Comparison of ENCODE assay signal across 2 cellular contexts in the genomic region with DNA sequence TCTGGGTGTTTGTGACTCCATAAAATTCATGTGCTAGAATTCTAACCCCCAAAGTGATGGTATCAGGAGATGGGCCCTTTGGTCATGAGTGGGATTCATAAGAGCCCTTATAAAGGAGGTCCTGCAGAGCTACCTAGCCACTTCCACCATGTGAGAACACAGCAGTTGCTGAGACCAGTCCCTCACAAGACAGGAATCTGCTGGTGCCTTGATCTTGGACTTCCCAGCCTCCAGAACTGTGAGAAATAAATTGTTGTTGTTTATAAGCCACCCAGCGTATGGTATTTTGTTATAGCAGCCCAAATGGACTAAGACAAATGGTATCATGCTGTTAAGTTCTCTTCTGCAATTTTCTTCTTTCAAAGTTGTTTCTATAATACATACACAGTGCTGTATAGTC.
TF ChIP-seq lines count a peak whose summit lies in the region.

No MANE protein-coding gene starts in this region.

TF ChIP-seq in GM23338, 12 proteins besides CTCF, POLR2A, EP300 and RAD21 (continues in another document):
- TF ChIP-seq JUNB (IDR thresholded peaks at IDR 0.05; ENCODE audit: unreplicated experiment) (no peak), NANOG (IDR thresholded peaks at IDR 0.05; ENCODE audit: borderline replicate concordance) (no peak), STAT1 (IDR thresholded peaks at IDR 0.05; ENCODE audit: unreplicated experiment) (no peak), EZH2phosphoT487 (IDR thresholded peaks at IDR 0.05; ENCODE audit: unreplicated experiment) (no peak), CREB1 (CRISPR knock-in tag; IDR thresholded peaks at IDR 0.05; ENCODE audit: low read depth) (no peak), EZH2 (IDR thresholded peaks at IDR 0.05; ENCODE audit: low read depth, unreplicated experiment) (no peak), ZNF114 (CRISPR knock-in tag; IDR thresholded peaks at IDR 0.05) (no peak)
- TF ChIP-seq, protein P1, sequence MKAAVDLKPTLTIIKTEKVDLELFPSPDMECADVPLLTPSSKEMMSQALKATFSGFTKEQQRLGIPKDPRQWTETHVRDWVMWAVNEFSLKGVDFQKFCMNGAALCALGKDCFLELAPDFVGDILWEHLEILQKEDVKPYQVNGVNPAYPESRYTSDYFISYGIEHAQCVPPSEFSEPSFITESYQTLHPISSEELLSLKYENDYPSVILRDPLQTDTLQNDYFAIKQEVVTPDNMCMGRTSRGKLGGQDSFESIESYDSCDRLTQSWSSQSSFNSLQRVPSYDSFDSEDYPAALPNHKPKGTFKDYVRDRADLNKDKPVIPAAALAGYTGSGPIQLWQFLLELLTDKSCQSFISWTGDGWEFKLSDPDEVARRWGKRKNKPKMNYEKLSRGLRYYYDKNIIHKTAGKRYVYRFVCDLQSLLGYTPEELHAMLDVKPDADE (IDR thresholded peaks at IDR 0.05): no peak
- TF ChIP-seq, protein P2, sequence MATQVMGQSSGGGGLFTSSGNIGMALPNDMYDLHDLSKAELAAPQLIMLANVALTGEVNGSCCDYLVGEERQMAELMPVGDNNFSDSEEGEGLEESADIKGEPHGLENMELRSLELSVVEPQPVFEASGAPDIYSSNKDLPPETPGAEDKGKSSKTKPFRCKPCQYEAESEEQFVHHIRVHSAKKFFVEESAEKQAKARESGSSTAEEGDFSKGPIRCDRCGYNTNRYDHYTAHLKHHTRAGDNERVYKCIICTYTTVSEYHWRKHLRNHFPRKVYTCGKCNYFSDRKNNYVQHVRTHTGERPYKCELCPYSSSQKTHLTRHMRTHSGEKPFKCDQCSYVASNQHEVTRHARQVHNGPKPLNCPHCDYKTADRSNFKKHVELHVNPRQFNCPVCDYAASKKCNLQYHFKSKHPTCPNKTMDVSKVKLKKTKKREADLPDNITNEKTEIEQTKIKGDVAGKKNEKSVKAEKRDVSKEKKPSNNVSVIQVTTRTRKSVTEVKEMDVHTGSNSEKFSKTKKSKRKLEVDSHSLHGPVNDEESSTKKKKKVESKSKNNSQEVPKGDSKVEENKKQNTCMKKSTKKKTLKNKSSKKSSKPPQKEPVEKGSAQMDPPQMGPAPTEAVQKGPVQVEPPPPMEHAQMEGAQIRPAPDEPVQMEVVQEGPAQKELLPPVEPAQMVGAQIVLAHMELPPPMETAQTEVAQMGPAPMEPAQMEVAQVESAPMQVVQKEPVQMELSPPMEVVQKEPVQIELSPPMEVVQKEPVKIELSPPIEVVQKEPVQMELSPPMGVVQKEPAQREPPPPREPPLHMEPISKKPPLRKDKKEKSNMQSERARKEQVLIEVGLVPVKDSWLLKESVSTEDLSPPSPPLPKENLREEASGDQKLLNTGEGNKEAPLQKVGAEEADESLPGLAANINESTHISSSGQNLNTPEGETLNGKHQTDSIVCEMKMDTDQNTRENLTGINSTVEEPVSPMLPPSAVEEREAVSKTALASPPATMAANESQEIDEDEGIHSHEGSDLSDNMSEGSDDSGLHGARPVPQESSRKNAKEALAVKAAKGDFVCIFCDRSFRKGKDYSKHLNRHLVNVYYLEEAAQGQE (IDR thresholded peaks at IDR 0.05; ENCODE audit: unreplicated experiment): no peak
- TF ChIP-seq, protein P3, sequence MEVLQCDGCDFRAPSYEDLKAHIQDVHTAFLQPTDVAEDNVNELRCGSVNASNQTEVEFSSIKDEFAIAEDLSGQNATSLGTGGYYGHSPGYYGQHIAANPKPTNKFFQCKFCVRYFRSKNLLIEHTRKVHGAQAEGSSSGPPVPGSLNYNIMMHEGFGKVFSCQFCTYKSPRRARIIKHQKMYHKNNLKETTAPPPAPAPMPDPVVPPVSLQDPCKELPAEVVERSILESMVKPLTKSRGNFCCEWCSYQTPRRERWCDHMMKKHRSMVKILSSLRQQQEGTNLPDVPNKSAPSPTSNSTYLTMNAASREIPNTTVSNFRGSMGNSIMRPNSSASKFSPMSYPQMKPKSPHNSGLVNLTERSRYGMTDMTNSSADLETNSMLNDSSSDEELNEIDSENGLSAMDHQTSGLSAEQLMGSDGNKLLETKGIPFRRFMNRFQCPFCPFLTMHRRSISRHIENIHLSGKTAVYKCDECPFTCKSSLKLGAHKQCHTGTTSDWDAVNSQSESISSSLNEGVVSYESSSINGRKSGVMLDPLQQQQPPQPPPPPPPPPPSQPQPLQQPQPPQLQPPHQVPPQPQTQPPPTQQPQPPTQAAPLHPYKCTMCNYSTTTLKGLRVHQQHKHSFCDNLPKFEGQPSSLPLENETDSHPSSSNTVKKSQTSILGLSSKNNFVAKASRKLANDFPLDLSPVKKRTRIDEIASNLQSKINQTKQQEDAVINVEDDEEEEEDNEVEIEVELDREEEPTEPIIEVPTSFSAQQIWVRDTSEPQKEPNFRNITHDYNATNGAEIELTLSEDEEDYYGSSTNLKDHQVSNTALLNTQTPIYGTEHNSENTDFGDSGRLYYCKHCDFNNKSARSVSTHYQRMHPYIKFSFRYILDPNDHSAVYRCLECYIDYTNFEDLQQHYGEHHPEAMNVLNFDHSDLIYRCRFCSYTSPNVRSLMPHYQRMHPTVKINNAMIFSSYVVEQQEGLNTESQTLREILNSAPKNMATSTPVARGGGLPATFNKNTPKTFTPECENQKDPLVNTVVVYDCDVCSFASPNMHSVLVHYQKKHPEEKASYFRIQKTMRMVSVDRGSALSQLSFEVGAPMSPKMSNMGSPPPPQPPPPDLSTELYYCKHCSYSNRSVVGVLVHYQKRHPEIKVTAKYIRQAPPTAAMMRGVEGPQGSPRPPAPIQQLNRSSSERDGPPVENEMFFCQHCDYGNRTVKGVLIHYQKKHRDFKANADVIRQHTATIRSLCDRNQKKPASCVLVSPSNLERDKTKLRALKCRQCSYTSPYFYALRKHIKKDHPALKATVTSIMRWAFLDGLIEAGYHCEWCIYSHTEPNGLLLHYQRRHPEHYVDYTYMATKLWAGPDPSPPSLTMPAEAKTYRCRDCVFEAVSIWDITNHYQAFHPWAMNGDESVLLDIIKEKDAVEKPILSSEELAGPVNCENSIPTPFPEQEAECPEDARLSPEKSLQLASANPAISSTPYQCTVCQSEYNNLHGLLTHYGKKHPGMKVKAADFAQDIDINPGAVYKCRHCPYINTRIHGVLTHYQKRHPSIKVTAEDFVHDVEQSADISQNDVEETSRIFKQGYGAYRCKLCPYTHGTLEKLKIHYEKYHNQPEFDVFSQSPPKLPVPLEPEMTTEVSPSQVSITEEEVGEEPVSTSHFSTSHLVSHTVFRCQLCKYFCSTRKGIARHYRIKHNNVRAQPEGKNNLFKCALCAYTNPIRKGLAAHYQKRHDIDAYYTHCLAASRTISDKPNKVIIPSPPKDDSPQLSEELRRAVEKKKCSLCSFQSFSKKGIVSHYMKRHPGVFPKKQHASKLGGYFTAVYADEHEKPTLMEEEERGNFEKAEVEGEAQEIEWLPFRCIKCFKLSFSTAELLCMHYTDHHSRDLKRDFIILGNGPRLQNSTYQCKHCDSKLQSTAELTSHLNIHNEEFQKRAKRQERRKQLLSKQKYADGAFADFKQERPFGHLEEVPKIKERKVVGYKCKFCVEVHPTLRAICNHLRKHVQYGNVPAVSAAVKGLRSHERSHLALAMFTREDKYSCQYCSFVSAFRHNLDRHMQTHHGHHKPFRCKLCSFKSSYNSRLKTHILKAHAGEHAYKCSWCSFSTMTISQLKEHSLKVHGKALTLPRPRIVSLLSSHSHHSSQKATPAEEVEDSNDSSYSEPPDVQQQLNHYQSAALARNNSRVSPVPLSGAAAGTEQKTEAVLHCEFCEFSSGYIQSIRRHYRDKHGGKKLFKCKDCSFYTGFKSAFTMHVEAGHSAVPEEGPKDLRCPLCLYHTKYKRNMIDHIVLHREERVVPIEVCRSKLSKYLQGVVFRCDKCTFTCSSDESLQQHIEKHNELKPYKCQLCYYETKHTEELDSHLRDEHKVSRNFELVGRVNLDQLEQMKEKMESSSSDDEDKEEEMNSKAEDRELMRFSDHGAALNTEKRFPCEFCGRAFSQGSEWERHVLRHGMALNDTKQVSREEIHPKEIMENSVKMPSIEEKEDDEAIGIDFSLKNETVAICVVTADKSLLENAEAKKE (CRISPR knock-in tag; IDR thresholded peaks at IDR 0.05): no peak

TF ChIP-seq in WTC11, 78 proteins besides CTCF, POLR2A, EP300 and RAD21:
- no peak for TF ChIP-seq CREB1 (CRISPR knock-in tag; IDR thresholded peaks at IDR 0.05)
- TF ChIP-seq, protein P4, sequence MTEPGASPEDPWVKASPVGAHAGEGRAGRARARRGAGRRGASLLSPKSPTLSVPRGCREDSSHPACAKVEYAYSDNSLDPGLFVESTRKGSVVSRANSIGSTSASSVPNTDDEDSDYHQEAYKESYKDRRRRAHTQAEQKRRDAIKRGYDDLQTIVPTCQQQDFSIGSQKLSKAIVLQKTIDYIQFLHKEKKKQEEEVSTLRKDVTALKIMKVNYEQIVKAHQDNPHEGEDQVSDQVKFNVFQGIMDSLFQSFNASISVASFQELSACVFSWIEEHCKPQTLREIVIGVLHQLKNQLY (CRISPR knock-in tag; IDR thresholded peaks at IDR 0.05): no peak
- TF ChIP-seq ETV6 (CRISPR knock-in tag; IDR thresholded peaks at IDR 0.05): no peak
- TF ChIP-seq, protein P5, sequence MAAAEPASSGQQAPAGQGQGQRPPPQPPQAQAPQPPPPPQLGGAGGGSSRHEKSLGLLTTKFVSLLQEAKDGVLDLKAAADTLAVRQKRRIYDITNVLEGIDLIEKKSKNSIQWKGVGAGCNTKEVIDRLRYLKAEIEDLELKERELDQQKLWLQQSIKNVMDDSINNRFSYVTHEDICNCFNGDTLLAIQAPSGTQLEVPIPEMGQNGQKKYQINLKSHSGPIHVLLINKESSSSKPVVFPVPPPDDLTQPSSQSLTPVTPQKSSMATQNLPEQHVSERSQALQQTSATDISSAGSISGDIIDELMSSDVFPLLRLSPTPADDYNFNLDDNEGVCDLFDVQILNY (CRISPR knock-in tag; IDR thresholded peaks at IDR 0.05): no peak
- no peak for TF ChIP-seq SOX15 (CRISPR knock-in tag; IDR thresholded peaks at IDR 0.05)
- no peak for TF ChIP-seq TP53 (CRISPR knock-in tag; IDR thresholded peaks at IDR 0.05)
- TF ChIP-seq CREM (CRISPR knock-in tag; IDR thresholded peaks at IDR 0.05): no peak
- TF ChIP-seq NR2C2 (CRISPR knock-in tag; IDR thresholded peaks at IDR 0.05): no peak
- TF ChIP-seq ELF4 (CRISPR knock-in tag; IDR thresholded peaks at IDR 0.05; ENCODE audit: low read depth): no peak
- TF ChIP-seq PRRX2 (CRISPR knock-in tag; IDR thresholded peaks at IDR 0.05): no peak
- TF ChIP-seq ZBTB21 (CRISPR knock-in tag; IDR thresholded peaks at IDR 0.05; ENCODE audit: borderline replicate concordance): no peak
- TF ChIP-seq, protein P6, sequence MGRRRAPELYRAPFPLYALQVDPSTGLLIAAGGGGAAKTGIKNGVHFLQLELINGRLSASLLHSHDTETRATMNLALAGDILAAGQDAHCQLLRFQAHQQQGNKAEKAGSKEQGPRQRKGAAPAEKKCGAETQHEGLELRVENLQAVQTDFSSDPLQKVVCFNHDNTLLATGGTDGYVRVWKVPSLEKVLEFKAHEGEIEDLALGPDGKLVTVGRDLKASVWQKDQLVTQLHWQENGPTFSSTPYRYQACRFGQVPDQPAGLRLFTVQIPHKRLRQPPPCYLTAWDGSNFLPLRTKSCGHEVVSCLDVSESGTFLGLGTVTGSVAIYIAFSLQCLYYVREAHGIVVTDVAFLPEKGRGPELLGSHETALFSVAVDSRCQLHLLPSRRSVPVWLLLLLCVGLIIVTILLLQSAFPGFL (CRISPR knock-in tag; IDR thresholded peaks at IDR 0.05; ENCODE audit: borderline replicate concordance): no peak
- TF ChIP-seq, protein P7, sequence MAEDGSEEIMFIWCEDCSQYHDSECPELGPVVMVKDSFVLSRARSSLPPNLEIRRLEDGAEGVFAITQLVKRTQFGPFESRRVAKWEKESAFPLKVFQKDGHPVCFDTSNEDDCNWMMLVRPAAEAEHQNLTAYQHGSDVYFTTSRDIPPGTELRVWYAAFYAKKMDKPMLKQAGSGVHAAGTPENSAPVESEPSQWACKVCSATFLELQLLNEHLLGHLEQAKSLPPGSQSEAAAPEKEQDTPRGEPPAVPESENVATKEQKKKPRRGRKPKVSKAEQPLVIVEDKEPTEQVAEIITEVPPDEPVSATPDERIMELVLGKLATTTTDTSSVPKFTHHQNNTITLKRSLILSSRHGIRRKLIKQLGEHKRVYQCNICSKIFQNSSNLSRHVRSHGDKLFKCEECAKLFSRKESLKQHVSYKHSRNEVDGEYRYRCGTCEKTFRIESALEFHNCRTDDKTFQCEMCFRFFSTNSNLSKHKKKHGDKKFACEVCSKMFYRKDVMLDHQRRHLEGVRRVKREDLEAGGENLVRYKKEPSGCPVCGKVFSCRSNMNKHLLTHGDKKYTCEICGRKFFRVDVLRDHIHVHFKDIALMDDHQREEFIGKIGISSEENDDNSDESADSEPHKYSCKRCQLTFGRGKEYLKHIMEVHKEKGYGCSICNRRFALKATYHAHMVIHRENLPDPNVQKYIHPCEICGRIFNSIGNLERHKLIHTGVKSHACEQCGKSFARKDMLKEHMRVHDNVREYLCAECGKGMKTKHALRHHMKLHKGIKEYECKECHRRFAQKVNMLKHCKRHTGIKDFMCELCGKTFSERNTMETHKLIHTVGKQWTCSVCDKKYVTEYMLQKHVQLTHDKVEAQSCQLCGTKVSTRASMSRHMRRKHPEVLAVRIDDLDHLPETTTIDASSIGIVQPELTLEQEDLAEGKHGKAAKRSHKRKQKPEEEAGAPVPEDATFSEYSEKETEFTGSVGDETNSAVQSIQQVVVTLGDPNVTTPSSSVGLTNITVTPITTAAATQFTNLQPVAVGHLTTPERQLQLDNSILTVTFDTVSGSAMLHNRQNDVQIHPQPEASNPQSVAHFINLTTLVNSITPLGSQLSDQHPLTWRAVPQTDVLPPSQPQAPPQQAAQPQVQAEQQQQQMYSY (CRISPR knock-in tag; IDR thresholded peaks at IDR 0.05): no peak
- TF ChIP-seq EMX1 (CRISPR knock-in tag; IDR thresholded peaks at IDR 0.05): no peak
- TF ChIP-seq, protein P8, sequence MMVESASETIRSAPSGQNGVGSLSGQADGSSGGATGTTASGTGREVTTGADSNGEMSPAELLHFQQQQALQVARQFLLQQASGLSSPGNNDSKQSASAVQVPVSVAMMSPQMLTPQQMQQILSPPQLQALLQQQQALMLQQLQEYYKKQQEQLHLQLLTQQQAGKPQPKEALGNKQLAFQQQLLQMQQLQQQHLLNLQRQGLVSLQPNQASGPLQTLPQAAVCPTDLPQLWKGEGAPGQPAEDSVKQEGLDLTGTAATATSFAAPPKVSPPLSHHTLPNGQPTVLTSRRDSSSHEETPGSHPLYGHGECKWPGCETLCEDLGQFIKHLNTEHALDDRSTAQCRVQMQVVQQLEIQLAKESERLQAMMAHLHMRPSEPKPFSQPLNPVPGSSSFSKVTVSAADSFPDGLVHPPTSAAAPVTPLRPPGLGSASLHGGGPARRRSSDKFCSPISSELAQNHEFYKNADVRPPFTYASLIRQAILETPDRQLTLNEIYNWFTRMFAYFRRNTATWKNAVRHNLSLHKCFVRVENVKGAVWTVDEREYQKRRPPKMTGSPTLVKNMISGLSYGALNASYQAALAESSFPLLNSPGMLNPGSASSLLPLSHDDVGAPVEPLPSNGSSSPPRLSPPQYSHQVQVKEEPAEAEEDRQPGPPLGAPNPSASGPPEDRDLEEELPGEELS (CRISPR knock-in tag; IDR thresholded peaks at IDR 0.05): no peak
- no peak for TF ChIP-seq ZNF263 (CRISPR knock-in tag; IDR thresholded peaks at IDR 0.05; ENCODE audit: low read depth)
- no peak for TF ChIP-seq GABPB1 (CRISPR knock-in tag; IDR thresholded peaks at IDR 0.05)
- TF ChIP-seq NFATC4 (CRISPR knock-in tag; IDR thresholded peaks at IDR 0.05): no peak
- no peak for TF ChIP-seq NR3C1 (CRISPR knock-in tag; conservative IDR thresholded peaks at IDR 0.05; ENCODE audit: low read depth)
